In genomic region chr1:50139339-50139738, GRCh38 we compare ENCODE assay signal across 22 cellular contexts. TPM values are rescaled to one million over a fixed set of nuclear protein-coding genes. Genes with fewer than 3 reads are reported as not detected.
"Had no signal": no experiment of that assay in that cellular context is flagged by ENCODE, and none has a peak within 500 bp of the region (broad histone marks: within the 10 kb centered on the region; RNA-seq: fewer than 3 reads in every experiment).

No MANE protein-coding gene starts in this region.

- H3K27me3 Mint-ChIP-seq: progenitor cell of endocrine pancreas had no signal

- H3K4me1 ChIP-seq: colonic mucosa, gastroesophageal sphincter, right atrium auricular region, tibial nerve had no signal

- ATAC-seq: activated CD8-positive, alpha-beta T cell treated with anti-CD3 and anti-CD28 coated beads for 36 hours; activated naive CD4-positive, alpha-beta T cell treated with anti-CD3 and anti-CD28 coated beads, Interleukin-2, amount 50 U/mL, for 72 hours; gastroesophageal sphincter; left lobe of liver; naive thymus-derived CD4-positive, alpha-beta T cell; WTC11 had no signal

- H3K27ac ChIP-seq: colonic mucosa, gastroesophageal sphincter, neutrophil, right atrium auricular region, skin epidermis, tibial nerve had no signal

- H3K4me1 Mint-ChIP-seq: naive thymus-derived CD4-positive, alpha-beta T cell had no signal

- H3K27ac Mint-ChIP-seq: activated CD8-positive, alpha-beta T cell treated with anti-CD3 and anti-CD28 coated beads for 36 hours; activated naive CD4-positive, alpha-beta T cell treated with anti-CD3 and anti-CD28 coated beads, Interleukin-2, amount 50 U/mL, for 72 hours; naive thymus-derived CD4-positive, alpha-beta T cell; progenitor cell of endocrine pancreas; WTC11 had no signal

- H3K27me3 ChIP-seq: colonic mucosa, neutrophil, right atrium auricular region, tibial nerve had no signal

- H3K36me3 ChIP-seq: colonic mucosa, gastroesophageal sphincter, neutrophil, right atrium auricular region, tibial nerve had no signal

- H3K36me3 Mint-ChIP-seq: activated naive CD4-positive, alpha-beta T cell treated with anti-CD3 and anti-CD28 coated beads, Interleukin-2, amount 50 U/mL, for 72 hours; naive thymus-derived CD4-positive, alpha-beta T cell; WTC11 had no signal

- H3K4me3 ChIP-seq: colonic mucosa, gastroesophageal sphincter, right atrium auricular region, skin epidermis, tibial nerve had no signal

- H3K4me3 Mint-ChIP-seq: activated CD8-positive, alpha-beta T cell treated with anti-CD3 and anti-CD28 coated beads for 36 hours; naive thymus-derived CD4-positive, alpha-beta T cell; WTC11 had no signal

- DNase-seq: activated CD4-positive, alpha-beta T cell treated with anti-CD3 and anti-CD28 coated beads for 4 hours; activated CD8-positive, alpha-beta memory T cell treated with anti-CD3 and anti-CD28 coated beads, Interleukin-2, amount 50 U/mL, for 4 hours; activated CD8-positive, alpha-beta T cell treated with anti-CD3 and anti-CD28 coated beads for 36 hours; activated effector memory CD4-positive, alpha-beta T cell treated with anti-CD3 and anti-CD28 coated beads, Interleukin-2, amount 50 U/mL, for 16 hours; activated T-cell treated with anti-CD3 and anti-CD28 coated beads, Interleukin-2, amount 50 U/mL, for 48 hours; central memory CD4-positive, alpha-beta T cell; colonic mucosa; naive thymus-derived CD4-positive, alpha-beta T cell; stimulated activated CD4-positive, alpha-beta T cell treated with anti-CD3 and anti-CD28 coated beads, Interleukin-4, amount 100 ng/mL, for 24 hours; stimulated activated naive CD4-positive, alpha-beta T cell treated with Interleukin-2 at 50 U/mL for 16 hours; substantia nigra had no signal

- H3K9me3 Mint-ChIP-seq: activated CD8-positive, alpha-beta T cell treated with anti-CD3 and anti-CD28 coated beads for 36 hours; activated naive CD4-positive, alpha-beta T cell treated with anti-CD3 and anti-CD28 coated beads, Interleukin-2, amount 50 U/mL, for 72 hours had no signal

RNA-seq across cellular contexts. Expression of gene ELAVL4, which starts 30.6 kb away (rescaled TPM):
- total RNA-seq: activated CD8-positive, alpha-beta T cell treated with anti-CD3 and anti-CD28 coated beads for 36 hours; activated naive CD4-positive, alpha-beta T cell treated with anti-CD3 and anti-CD28 coated beads, Interleukin-2, amount 50 U/mL, for 72 hours; lung microvascular endothelial cell; mononuclear cell; tibial nerve had no signal
- polyA plus RNA-seq: naive thymus-derived CD4-positive, alpha-beta T cell had no signal
